ENCODE assay signal across 1 cellular context in genomic region chr4:98150092-98150761, GRCh38.
TF ChIP-seq lines count a peak whose summit lies in the region.

No MANE protein-coding gene starts in this region.

TF ChIP-seq in SK-N-SH, 30 proteins besides CTCF, POLR2A, EP300 and RAD21 (continued from another document):
- no peak for TF ChIP-seq PBX3 (IDR thresholded peaks at IDR 0.05)
- no peak for TF ChIP-seq SIN3A (IDR thresholded peaks at IDR 0.05; ENCODE audit: borderline replicate concordance, low read depth, low read length)
- TF ChIP-seq EZH2phosphoT487 (IDR thresholded peaks at IDR 0.05; ENCODE audit: borderline replicate concordance, low read depth), result no peak
- no peak for TF ChIP-seq CHD2 (IDR thresholded peaks at IDR 0.05; ENCODE audit: low read length, partially characterized antibody)
- no peak for TF ChIP-seq NRF1 (IDR thresholded peaks at IDR 0.05; ENCODE audit: low read depth, low read length)
- TF ChIP-seq GATA2 (CRISPR knock-in tag; IDR thresholded peaks at IDR 0.05), result no peak
- no peak for TF ChIP-seq RXRA (IDR thresholded peaks at IDR 0.05; ENCODE audit: borderline replicate concordance, low read depth)
- no peak for TF ChIP-seq REST (IDR thresholded peaks at IDR 0.05; ENCODE audit: low read depth, low read length)
- no peak for TF ChIP-seq RCOR1 (IDR thresholded peaks at IDR 0.05; ENCODE audit: low read length)
- TF ChIP-seq NFIC (IDR thresholded peaks at IDR 0.05; ENCODE audit: borderline replicate concordance), result no peak
